Comparison of ENCODE assay signal across 15 cellular contexts in the genomic region with DNA sequence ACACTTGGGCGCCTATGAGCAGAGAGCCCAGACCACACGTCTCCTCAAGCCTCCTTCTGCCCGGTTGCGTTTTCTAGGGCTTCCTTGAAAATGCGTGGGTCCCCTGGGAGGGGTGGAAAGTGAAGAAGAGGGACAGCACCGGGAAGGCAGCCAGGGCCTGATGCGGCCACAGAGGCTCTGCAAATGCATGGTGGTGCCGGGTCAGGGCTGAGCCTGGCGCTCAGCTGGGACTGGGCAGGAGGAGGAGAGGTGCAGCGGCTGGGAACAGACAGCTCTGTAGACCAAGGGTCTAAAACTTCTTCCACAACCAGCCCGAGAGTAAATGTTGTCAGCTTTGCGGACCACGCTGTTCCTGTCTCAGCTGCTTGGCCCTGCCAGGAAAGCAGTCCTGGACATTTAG. TPM values are rescaled to one million over a fixed set of nuclear protein-coding genes. Genes with fewer than 3 reads are reported as not detected.
DNase-seq lines count a peak whose midpoint lies in the region; ATAC-seq and TF ChIP-seq lines count a peak whose summit lies in the region.
"Had no signal": no experiment of that assay in that cellular context is flagged by ENCODE, and none has a peak within 500 bp of the region (broad histone marks: within the 10 kb centered on the region; RNA-seq: fewer than 3 reads in every experiment).

No MANE protein-coding gene starts in this region.

- peaks cover 65% of the 10 kb centered on the region for H3K4me1 ChIP-seq in left ventricle myocardium inferior
- H3K4me1 ChIP-seq in hepatocyte (ENCODE audit: insufficient read depth), result peaks cover 10% of the 10 kb centered on the region
- peaks cover 5% of the 10 kb centered on the region for H3K4me1 ChIP-seq in skeletal muscle satellite cell (ENCODE audit: control insufficient read depth, insufficient read depth, low read length)

- TF ChIP-seq CTCF in left ventricle myocardium inferior (IDR thresholded peaks at IDR 0.05; ENCODE audit: borderline replicate concordance) (no peak), WERI-Rb-1 (IDR thresholded peaks at IDR 0.05; ENCODE audit: low read depth, low read length) (no peak), hepatocyte (IDR thresholded peaks at IDR 0.05; ENCODE audit: poor library complexity) (no peak)

- H3K36me3 ChIP-seq in left ventricle myocardium inferior (no peaks in the 10 kb centered on the region), WERI-Rb-1 (peaks cover 28% of the 10 kb centered on the region), hepatocyte (replicated peaks; ENCODE audit: insufficient read depth, low read depth) (no peaks in the 10 kb centered on the region), skeletal muscle satellite cell (ENCODE audit: insufficient read depth, low read length) (no peaks in the 10 kb centered on the region)

- WGBS in hepatocyte (ENCODE audit: low lambda C conversion rate, missing lambda C conversion rate), result 57% methylated on average over 13 of the region's 13 CpGs

- H3K4me3 ChIP-seq in left ventricle myocardium inferior (peak overlapping the region; percentile 73), WERI-Rb-1 (ENCODE audit: low read depth, low read length) (peak overlapping the region; percentile 93), hepatocyte (no peak overlapping the region), skeletal muscle satellite cell (ENCODE audit: low read length) (no peak overlapping the region)

- H3K9ac ChIP-seq in skeletal muscle satellite cell (ENCODE audit: low read depth, low read length), result no peak overlapping the region

- H3K9me3 ChIP-seq in left ventricle myocardium inferior (replicated peaks), result no peaks in the 10 kb centered on the region
- H3K9me3 ChIP-seq in WERI-Rb-1 (ENCODE audit: severe bottlenecking), result no peaks in the 10 kb centered on the region
- no peaks in the 10 kb centered on the region for H3K9me3 ChIP-seq in hepatocyte (ENCODE audit: low read depth)
- H3K9me3 ChIP-seq in skeletal muscle satellite cell (replicated peaks; ENCODE audit: low read length), result no peaks in the 10 kb centered on the region

- H3K4me2 ChIP-seq in hepatocyte (peak overlapping the region; percentile 88), skeletal muscle satellite cell (ENCODE audit: low read length) (peak overlapping the region; percentile 85)

- H3K9me2 ChIP-seq in hepatocyte (replicated peaks; ENCODE audit: insufficient read depth), result no peaks in the 10 kb centered on the region

- peak overlapping the region; percentile 27 for H3K27ac ChIP-seq in left ventricle myocardium inferior (replicated peaks)
- peak overlapping the region; percentile 71 for H3K27ac ChIP-seq in WERI-Rb-1
- no peak overlapping the region for H3K27ac ChIP-seq in hepatocyte

- no peaks in the 10 kb centered on the region for H3K79me2 ChIP-seq in hepatocyte

- no peak overlapping the region for H2AFZ ChIP-seq in hepatocyte

- H3K27me3 ChIP-seq in left ventricle myocardium inferior (ENCODE audit: low read depth), result peaks cover 36% of the 10 kb centered on the region
- H3K27me3 ChIP-seq in WERI-Rb-1 (ENCODE audit: insufficient read depth, low read depth, severe bottlenecking), result no peaks in the 10 kb centered on the region
- peaks cover 61% of the 10 kb centered on the region for H3K27me3 ChIP-seq in hepatocyte
- H3K27me3 ChIP-seq in skeletal muscle satellite cell (ENCODE audit: control insufficient read depth, insufficient read depth, low read length), result peaks cover 40% of the 10 kb centered on the region

- ATAC-seq in Right ventricle myocardium superior (ENCODE audit: poor library complexity), result no peak
- ATAC-seq in HG03139 (IDR thresholded peaks at IDR 0.05; ENCODE audit: unreplicated experiment), result no peak
- ATAC-seq: HCT116 had no signal

- intact Hi-C loops in left ventricle myocardium inferior (cut with micrococcal nuclease), result no loop called here
- intact Hi-C loops in Right ventricle myocardium superior (cut with DNase I), result no loop called here

- H4K20me1 ChIP-seq in hepatocyte (ENCODE audit: insufficient read depth, poor library complexity, severe bottlenecking), result no peaks in the 10 kb centered on the region

- no peak for DNase-seq in left ventricle myocardium inferior
- DNase-seq in Right ventricle myocardium superior, result no peak
- no peak for DNase-seq in WERI-Rb-1
- no peak for DNase-seq in hepatocyte (ENCODE audit: low spot score)
- DNase-seq in CD1c-positive myeloid dendritic cell (ENCODE audit: extremely low spot score), result no peak
- no peak for DNase-seq in hippocampal formation (lab: John Stamatoyannopoulos, UW)
- DNase-seq: activated CD4-positive, alpha-beta T cell treated with anti-CD3 and anti-CD28 coated beads, Interleukin-2, amount 50 U/mL, for 1 hour; activated gamma-delta T cell treated with Interleukin-2 at 50 U/mL for 16 hours; erythroblast; NCI-H1048; NCI-H345 had no signal

RNA-seq across cellular contexts. Expression of gene DPYSL4, which starts 1.6 kb away (rescaled TPM):
- total RNA-seq in left ventricle myocardium inferior (42.8 TPM), Right ventricle myocardium superior (31.7 TPM), hepatocyte (2.8 and 4.1 TPM in 2 replicates)
- polyA plus RNA-seq in hepatocyte, result 1.8 and 2.1 TPM in 2 replicates
- total RNA-seq in skeletal muscle satellite cell (2012; rRNA removed), result 3.0 and 22.1 TPM in 2 replicates
- total RNA-seq: HT1080 had no signal

Comparison
In these comparisons a context has a peak if more than half of its experiments do, and no peak if none do; other contexts are left out.
1. H3K4me3 ChIP-seq: peak in left ventricle myocardium inferior (single experiment) and WERI-Rb-1 (single experiment); none in hepatocyte (single experiment) and skeletal muscle satellite cell (single experiment).